In genomic region chr12:65014504-65015271, GRCh38 we compare ENCODE assay signal across 12 cellular contexts.
"Had no signal": no experiment of that assay in that cellular context is flagged by ENCODE, and none has a peak within 500 bp of the region (broad histone marks: within the 10 kb centered on the region; RNA-seq: fewer than 3 reads in every experiment).

No MANE protein-coding gene starts in this region.

- H3K4me1 ChIP-seq: tibial nerve had no signal

- H3K27ac ChIP-seq: dorsolateral prefrontal cortex, tibial nerve had no signal

- H3K4me3 ChIP-seq: dorsolateral prefrontal cortex, lung, tibial nerve had no signal

- H3K27me3 ChIP-seq: tibial nerve had no signal

- DNase-seq: activated CD4-positive, alpha-beta memory T cell treated with anti-CD3 and anti-CD28 coated beads for 36 hours; activated CD4-positive, alpha-beta T cell treated with anti-CD3 and anti-CD28 coated beads for 36 hours; activated CD8-positive, alpha-beta memory T cell treated with anti-CD3 and anti-CD28 coated beads, Interleukin-2, amount 10 ng/mL, durations not matched to agents 7 days and 5 days; dorsolateral prefrontal cortex; nephron progenitor cell; occipital lobe; posterior cingulate gyrus; retina; stimulated activated CD4-positive, alpha-beta T cell treated with anti-CD3 and anti-CD28 coated beads, Interleukin-2, amount 100 ng/mL, for 24 hours had no signal

- H3K9me3 ChIP-seq: tibial nerve had no signal

- ATAC-seq: activated CD4-positive, alpha-beta T cell treated with anti-CD3 and anti-CD28 coated beads for 36 hours; activated CD8-positive, alpha-beta memory T cell treated with anti-CD3 and anti-CD28 coated beads, Interleukin-2, amount 10 ng/mL, durations not matched to agents 7 days and 5 days; WTC11 had no signal

- H3K36me3 ChIP-seq: tibial nerve had no signal
